Comparison of ENCODE assay signal across 17 cellular contexts in the genomic region with DNA sequence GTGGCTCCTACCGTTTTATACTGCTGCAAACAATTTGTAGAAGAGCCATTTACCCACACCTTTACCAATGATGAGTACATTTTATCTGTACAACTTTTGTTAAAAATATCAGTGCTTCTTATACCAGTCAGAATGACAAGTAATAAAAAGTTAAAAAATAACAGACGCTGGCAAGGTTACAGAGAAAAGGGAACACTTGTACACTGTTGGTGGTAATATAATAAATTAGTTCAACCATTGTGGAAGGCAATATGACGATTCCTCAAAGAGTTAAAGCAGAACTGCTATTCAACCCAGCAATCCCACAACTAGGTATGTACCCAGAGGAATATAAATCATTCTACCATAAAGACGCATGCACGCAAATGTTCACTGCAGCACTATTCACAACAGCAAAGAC.
"Had no signal": no experiment of that assay in that cellular context is flagged by ENCODE, and none has a peak within 500 bp of the region (broad histone marks: within the 10 kb centered on the region; RNA-seq: fewer than 3 reads in every experiment).

No MANE protein-coding gene starts in this region.

- H2AFZ ChIP-seq: neural progenitor cell had no signal

- H3K9ac ChIP-seq: neural progenitor cell had no signal

- H3K27me3 ChIP-seq: neural progenitor cell, ovary, stomach had no signal

- H3K9me3 ChIP-seq: gastrocnemius medialis, ovary, stomach had no signal

- H3K4me1 ChIP-seq: gastrocnemius medialis, neural progenitor cell had no signal

- ATAC-seq: gastrocnemius medialis; left cardiac atrium; natural killer cell treated with Interleukin-12 subunit alpha and Interleukin-12 subunit beta and Interleukin-15 and Interleukin-18, amount 100 ng/mL, for 72 hours; sciatic nerve had no signal

- DNase-seq: cerebellar nuclear complex; dermis blood vessel endothelial cell; effector CD4-positive, alpha-beta T cell; gastrocnemius medialis; glutamatergic neuron; kidney; left cardiac atrium; mesendoderm; nucleus accumbens; ovary; retina; stimulated activated naive CD4-positive, alpha-beta T cell; stomach had no signal

- H3K36me3 ChIP-seq: gastrocnemius medialis, neural progenitor cell, ovary, stomach had no signal

- H3K27ac ChIP-seq: gastrocnemius medialis, neural progenitor cell, ovary, skin epidermis had no signal

- H3K4me2 ChIP-seq: neural progenitor cell had no signal

- H3K4me3 ChIP-seq: gastrocnemius medialis, neural progenitor cell, ovary, skin epidermis had no signal
